Comparison of ENCODE assay signal across 7 cellular contexts in the genomic region with DNA sequence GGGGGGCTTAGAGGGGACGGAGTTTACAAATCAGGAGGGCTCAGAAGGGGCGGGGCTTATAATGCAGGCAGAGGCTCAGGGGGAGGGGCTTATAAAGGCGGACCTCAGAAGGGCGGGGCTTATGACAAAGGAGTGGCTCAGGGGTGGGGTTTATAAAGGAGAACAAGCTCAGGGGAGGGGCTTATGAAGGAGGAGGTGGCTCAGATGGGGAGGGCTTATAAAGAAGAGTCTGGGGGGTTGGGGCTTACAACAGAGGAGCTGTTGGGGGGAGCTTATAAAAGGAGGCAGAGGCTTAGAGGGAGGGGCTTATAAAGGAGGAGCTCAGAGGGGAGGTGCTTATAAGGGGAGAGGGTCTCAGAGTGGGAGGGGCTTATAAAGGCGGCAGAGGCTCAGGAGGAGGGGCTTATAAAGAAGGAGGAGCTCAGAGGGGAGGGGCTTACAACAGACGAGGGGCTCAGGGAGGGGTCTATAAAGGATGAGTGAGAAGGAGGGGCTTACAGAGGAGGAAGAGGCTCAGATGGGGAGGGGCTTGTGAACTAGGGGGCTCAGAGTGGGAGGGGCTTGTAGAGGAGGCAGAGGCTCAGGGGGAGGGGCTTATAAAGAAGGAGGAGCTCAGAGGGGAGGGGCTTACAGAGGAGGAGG. TPM values are rescaled to one million over a fixed set of nuclear protein-coding genes. Genes with fewer than 3 reads are reported as not detected.
A peak's percentile ranks its signal among the peaks of the same experiment; 100 is the strongest.
DNase-seq lines count a peak whose midpoint lies in the region; ATAC-seq and TF ChIP-seq lines count a peak whose summit lies in the region.
"Had no signal": no experiment of that assay in that cellular context is flagged by ENCODE, and none has a peak within 500 bp of the region (broad histone marks: within the 10 kb centered on the region; RNA-seq: fewer than 3 reads in every experiment).

No MANE protein-coding gene starts in this region.

- no peak overlapping the region for H4K91ac ChIP-seq in H9 (ENCODE audit: insufficient read length, low read depth, low read length)

- H3K4me2 ChIP-seq in H9 (ENCODE audit: insufficient read depth, insufficient read length, low read length) = peak overlapping the region; percentile 58

- no peak overlapping the region for H3K4me3 ChIP-seq in lower lobe of right lung

- no peak overlapping the region for H2BK20ac ChIP-seq in H9 (ENCODE audit: low read depth, low read length, poor library complexity, severe bottlenecking)

- no peak overlapping the region; a peak in 1 of 7 replicates for H3K27ac Mint-ChIP-seq in H9
- H3K27ac Mint-ChIP-seq in T-cell = no peak overlapping the region

- H3K9me3 ChIP-seq in H9 (ENCODE audit: control insufficient read depth, low read depth, low read length) (no peaks in the 10 kb centered on the region), lower lobe of right lung (no peaks in the 10 kb centered on the region)

- H3K4me1 ChIP-seq in H9 (ENCODE audit: insufficient read depth, low read length) = no peaks in the 10 kb centered on the region
- H3K4me1 ChIP-seq in lower lobe of right lung = no peaks in the 10 kb centered on the region

- CTCF ChIA-PET in T-cell (lab: Charles Lee) = interaction anchor here in 1 of 2 donors (0.5 to 1.0 kb wide), 6 partner anchors 20 to 747 kb away, joined by 3 to 5 read pairs (median 4); partner anchors contain the start of gene DOHH

- H3K36me3 ChIP-seq in lower lobe of right lung = no peaks in the 10 kb centered on the region

- H3K9me3 Mint-ChIP-seq in H9 (0 out of 5 replicates have a peak, but pooled peaks cover 0 to 8% of the 10 kb centered on the region in 2 experiments), T-cell (no peaks in the 10 kb centered on the region)

- H2AFZ ChIP-seq in H9 (ENCODE audit: low read length) = no peak overlapping the region

- peaks cover 8 to 23% of the 10 kb centered on the region in 2 experiments for H3K4me1 Mint-ChIP-seq in H9
- peaks cover 9 to 23% (median 13%) of the 10 kb centered on the region in 3 donors for H3K4me1 Mint-ChIP-seq in T-cell

- DNase-seq in H9 (peak; percentile 74), T-cell (peak in 32 of 34 experiments; percentile 18 to 65 (median 50)), lower lobe of right lung (no peak), putamen (ENCODE audit: low spot score) (no peak), sciatic nerve (ENCODE audit: low spot score) (no peak)

- no peak overlapping the region for H3K18ac ChIP-seq in H9 (ENCODE audit: insufficient read length, low read depth, low read length)

- H2BK120ac ChIP-seq in H9 (ENCODE audit: low read depth, low read length, poor library complexity, severe bottlenecking) = no peak overlapping the region

- no peak overlapping the region for H3K23ac ChIP-seq in H9 (ENCODE audit: insufficient read length, low read depth, low read length)

- WGBS in H9 (ENCODE audit: extremely low coverage, insufficient read length, low lambda C conversion rate) = no CpG with 5 or more reads among the region's 6 CpGs

- no peak overlapping the region for H4K8ac ChIP-seq in H9 (replicated peaks; ENCODE audit: insufficient read length, low read depth, low read length)

- intact Hi-C loops in lower lobe of right lung (cut with DNase I) = loop anchor here (10.0 kb wide), 1 partner anchor 154 kb away; no protein-coding TSS in a partner anchor
- intact Hi-C loops in sciatic nerve (cut with DNase I) = no loop called here

- no peak overlapping the region for H2AK5ac ChIP-seq in H9 (ENCODE audit: insufficient read length, low read length)

- no peak overlapping the region for H4K5ac ChIP-seq in H9 (ENCODE audit: insufficient read length, low read depth, low read length)

- no peak overlapping the region for H3T11ph ChIP-seq in H9 (ENCODE audit: low read length)

- H3K79me2 ChIP-seq in H9 (ENCODE audit: insufficient read depth, low read length) = no peaks in the 10 kb centered on the region

- H2BK5ac ChIP-seq in H9 (ENCODE audit: insufficient read length, low read length) = no peak overlapping the region

- H3K27me3 Mint-ChIP-seq in H9 (ENCODE audit: low read depth) = peaks cover 7% of the 10 kb centered on the region
- H3K27me3 Mint-ChIP-seq in T-cell = no peaks in the 10 kb centered on the region

- ATAC-seq in T-cell (replicated peaks in 1 of 4) (peak; percentile 51 to 76 (median 64)), lower lobe of right lung (peak; percentile 20 to 28), sciatic nerve (no peak), GM18505 (IDR thresholded peaks at IDR 0.05; ENCODE audit: unreplicated experiment) (no peak)

- no peak overlapping the region for H3K14ac ChIP-seq in H9 (ENCODE audit: insufficient read depth, low read length)

- TF ChIP-seq CTCF in H9 (conservative IDR thresholded peaks at IDR 0.05) (no peak), lower lobe of right lung (IDR thresholded peaks at IDR 0.05) (no peak)

- H2BK12ac ChIP-seq in H9 (ENCODE audit: insufficient read length, low read depth, low read length) = no peak overlapping the region

- no peaks in the 10 kb centered on the region for H3K27me3 ChIP-seq in H9 (ENCODE audit: insufficient read depth, low read length)
- peaks cover 42% of the 10 kb centered on the region for H3K27me3 ChIP-seq in lower lobe of right lung (ENCODE audit: low read depth)

- no peak overlapping the region for H2BK15ac ChIP-seq in H9 (ENCODE audit: low read depth, low read length)

- no peaks in the 10 kb centered on the region for H3K79me1 ChIP-seq in H9 (ENCODE audit: insufficient read depth, low read depth, low read length, poor library complexity, severe bottlenecking)

- H3K27ac ChIP-seq in H9 (ENCODE audit: insufficient read length, low read depth, low read length) (no peak overlapping the region), lower lobe of right lung (no peak overlapping the region)

- no peak for TF ChIP-seq POLR2A in GM18505 (IDR thresholded peaks at IDR 0.05; ENCODE audit: borderline replicate concordance, extremely low read depth, insufficient read depth, insufficient read length)

- H3K36me3 Mint-ChIP-seq in H9 (ENCODE audit: insufficient read depth in 1 of 3, low read depth in 3 of 3) (no peaks in the 10 kb centered on the region; a peak in 1 of 7 replicates), T-cell (no peaks in the 10 kb centered on the region)

- peaks cover 4% of the 10 kb centered on the region for H3K23me2 ChIP-seq in H9 (ENCODE audit: insufficient read length, low read depth, low read length, poor library complexity, severe bottlenecking)

- H3K56ac ChIP-seq in H9 (ENCODE audit: insufficient read length, low read depth, low read length) = no peak overlapping the region

- no peak overlapping the region for H3K9ac ChIP-seq in H9 (ENCODE audit: extremely low read depth, insufficient read length, low read length)

- no peak overlapping the region for H3K4ac ChIP-seq in H9 (ENCODE audit: low read depth, low read length)

- H3K4me3 Mint-ChIP-seq in H9 = peak overlapping the region in 1 of 2 experiments; percentile 72; a peak in 1 of 5 replicates
- peak overlapping the region in 1 of 3 donors; percentile 69 for H3K4me3 Mint-ChIP-seq in T-cell

- H4K20me1 ChIP-seq in H9 (ENCODE audit: control insufficient read depth, insufficient read depth, insufficient read length) = no peaks in the 10 kb centered on the region

- POLR2A ChIA-PET in T-cell (lab: Charles Lee) = no interaction called here

RNA-seq across cellular contexts. Expression of gene SMIM24, which starts 1.0 kb away (rescaled TPM):
- total RNA-seq in H9 (2021) = 1.3 and 1.9 TPM in 2 replicates
- total RNA-seq in T-cell = 1 to 10 TPM in 1 of 5 donors, under 1 TPM in 3, not detected in 1; 0.33 to 1.3 (median 0.78) TPM
- total RNA-seq in lower lobe of right lung = not detected
- total RNA-seq in sciatic nerve = not detected
- total RNA-seq: M059J had no signal

RNA-seq across cellular contexts. Expression of gene SMIM44, which starts 3.9 kb away (rescaled TPM):
- not detected in 2 replicates for total RNA-seq in H9 (2021)
- not detected for total RNA-seq in T-cell
- not detected for total RNA-seq in lower lobe of right lung
- total RNA-seq in sciatic nerve = not detected
- total RNA-seq: M059J had no signal

RNA-seq across cellular contexts. Expression of gene DOHH, which starts 21.2 kb away (rescaled TPM):
- 16.5 and 18.1 TPM in 2 replicates for total RNA-seq in H9 (2021)
- 10 to 100 TPM in 3 of 5 donors, 1 to 10 TPM in 2; 5.0 to 12.3 (median 11.1) TPM for total RNA-seq in T-cell
- 9.9 TPM for total RNA-seq in lower lobe of right lung
- 8.4 TPM for total RNA-seq in sciatic nerve

RNA-seq across cellular contexts. Expression of gene FZR1, which starts 26.8 kb away (rescaled TPM):
- 46.0 and 51.4 TPM in 2 replicates for total RNA-seq in H9 (2021)
- total RNA-seq in T-cell = 10 to 100 TPM; 74.0 to 85.6 (median 77.8) TPM
- total RNA-seq in lower lobe of right lung = 34.1 TPM
- 46.1 TPM for total RNA-seq in sciatic nerve

RNA-seq across cellular contexts. Expression of gene TEKTIP1, which starts 59.7 kb away (rescaled TPM):
- total RNA-seq in H9 (2021) (1.2 and 1.3 TPM in 2 replicates), T-cell (10 to 100 TPM in 3 of 5 donors, 1 to 10 TPM in 2; 7.7 to 12.4 (median 10.3) TPM), lower lobe of right lung (2.2 TPM), sciatic nerve (4.9 TPM)
- total RNA-seq: M059J had no signal

Comparison
In these comparisons a context has a peak if more than half of its experiments do, and no peak if none do; other contexts are left out.
1. DNase-seq: peak in H9 (single experiment) and T-cell (32 of 34); none in lower lobe of right lung (single experiment), putamen (single experiment) and sciatic nerve (single experiment).
2. ATAC-seq: peak in T-cell (4 of 4) and lower lobe of right lung (2 of 2); none in sciatic nerve (single experiment) and GM18505 (single experiment).